8 cellular contexts compared by ENCODE assay signal in the genomic region with DNA sequence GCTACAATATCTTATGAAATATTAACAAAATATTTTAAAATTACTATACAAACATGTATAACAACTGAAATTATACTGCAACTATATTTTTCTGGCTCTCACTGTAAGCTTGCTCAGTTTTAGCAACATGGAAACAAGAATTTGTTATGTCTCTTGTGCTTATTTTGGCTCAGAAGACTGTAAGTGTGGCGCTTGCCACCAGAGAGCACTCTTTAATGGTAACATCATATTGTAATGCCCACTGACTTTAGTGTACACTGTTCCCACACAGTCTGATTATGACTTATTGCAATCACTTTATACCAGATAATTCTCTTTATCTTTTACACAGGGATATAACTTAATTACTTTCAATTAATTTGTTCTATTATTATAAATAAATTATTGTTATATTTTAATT.
DNase-seq lines count a peak whose midpoint lies in the region; ATAC-seq and TF ChIP-seq lines count a peak whose summit lies in the region.
"Had no signal": no experiment of that assay in that cellular context is flagged by ENCODE, and none has a peak within 500 bp of the region (broad histone marks: within the 10 kb centered on the region; RNA-seq: fewer than 3 reads in every experiment).

No MANE protein-coding gene starts in this region.

- no peaks in the 10 kb centered on the region for H3K36me3 ChIP-seq in NT2/D1 (ENCODE audit: insufficient read depth, insufficient read length, low read length)

- H3K4me3 ChIP-seq in NT2/D1 (ENCODE audit: insufficient read length, low read depth) (no peak overlapping the region), fibroblast of villous mesenchyme (ENCODE audit: low read depth, low read length) (no peak overlapping the region)

- TF ChIP-seq CTCF in fibroblast of villous mesenchyme (IDR thresholded peaks at IDR 0.05; ENCODE audit: insufficient read depth, low read depth, low read length), result peak; percentile 30

- no peaks in the 10 kb centered on the region for H3K9me3 ChIP-seq in NT2/D1 (ENCODE audit: insufficient read depth, low read length)

- DNase-seq in NT2/D1 (ENCODE audit: low read depth, low spot score) (peak; percentile 8), fibroblast of villous mesenchyme (ENCODE audit: low read depth) (peak; percentile 13), germinal center (ENCODE audit: low spot score) (no peak)
- no peak for DNase-seq in stimulated activated CD8-positive, alpha-beta memory T cell treated with anti-CD3 and anti-CD28 coated beads, Interleukin-4, amount 100 ng/mL, for 48 hours
- DNase-seq: naive B cell had no signal

- H3K4me1 ChIP-seq in NT2/D1 (ENCODE audit: insufficient read depth, insufficient read length), result no peaks in the 10 kb centered on the region

- ATAC-seq in GM18499 (IDR thresholded peaks at IDR 0.05; ENCODE audit: insufficient read depth, unreplicated experiment) (peak; percentile 72), HG03064 (IDR thresholded peaks at IDR 0.05; ENCODE audit: low read depth, unreplicated experiment) (peak; percentile 56), HG03571 (IDR thresholded peaks at IDR 0.05; ENCODE audit: unreplicated experiment) (no peak)

- H3K27me3 ChIP-seq in NT2/D1 (ENCODE audit: insufficient read depth, insufficient read length), result no peaks in the 10 kb centered on the region

- no peak overlapping the region for H3K9ac ChIP-seq in NT2/D1 (ENCODE audit: insufficient read length, low read depth)

Comparison
In these comparisons a context has a peak if more than half of its experiments do, and no peak if none do; other contexts are left out.
1. DNase-seq: peak in NT2/D1 (single experiment) and fibroblast of villous mesenchyme (single experiment); none in germinal center (single experiment) and stimulated activated CD8-positive, alpha-beta memory T cell treated with anti-CD3 and anti-CD28 coated beads, Interleukin-4, amount 100 ng/mL, for 48 hours (single experiment).